4 cellular contexts compared by ENCODE assay signal in genomic region chr4:80177793-80178192, GRCh38. TPM values are rescaled to one million over a fixed set of nuclear protein-coding genes. Genes with fewer than 3 reads are reported as not detected.
"Had no signal": no experiment of that assay in that cellular context is flagged by ENCODE, and none has a peak within 500 bp of the region (broad histone marks: within the 10 kb centered on the region; RNA-seq: fewer than 3 reads in every experiment).

No MANE protein-coding gene starts in this region.

RNA-seq across cellular contexts. Expression of gene PRDM8, which starts 19.5 kb away (rescaled TPM):
- total RNA-seq: GM23338, H1, H9, HepG2 had no signal
